ENCODE assay signal across 8 cellular contexts in genomic region chr11:19116315-19116970, GRCh38. TPM values are rescaled to one million over a fixed set of nuclear protein-coding genes. Genes with fewer than 3 reads are reported as not detected.
DNase-seq lines count a peak whose midpoint lies in the region; ATAC-seq, FAIRE-seq and TF ChIP-seq lines count a peak whose summit lies in the region.

No MANE protein-coding gene starts in this region.

- intact Hi-C loops in CD8-positive, alpha-beta T cell (cut with DNase I, micrococcal nuclease): loop anchor here (2.0 to 10.0 kb wide), 9 partner anchors 40 to 1729 kb away; partner anchors contain the start of genes E2F8 (in 1 of the 2), KCNJ11 (in 1 of the 2), NAV2 (in 1 of the 2) and PRMT3 (in 1 of the 2)

- CTCF ChIA-PET in CD8-positive, alpha-beta T cell (lab: Charles Lee): no interaction called here

- H3K9ac ChIP-seq in Loucy (ENCODE audit: low read depth, low read length, poor library complexity, severe bottlenecking) (peak overlapping the region; percentile 90), duodenal mucosa (ENCODE audit: low read depth in 1 of 2, low read length in 2 of 2) (peak overlapping the region; percentile 2 to 35)

- peak overlapping the region; percentile 84 for H3K4me3 ChIP-seq in CD8-positive, alpha-beta T cell (ENCODE audit: low read depth, low read length)
- H3K4me3 ChIP-seq in Loucy (ENCODE audit: low read length, poor library complexity, severe bottlenecking) (peak overlapping the region; percentile 91), duodenal mucosa (ENCODE audit: low read depth in 1 of 2, low read length in 2 of 2) (peak overlapping the region; percentile 75 to 83)

- peaks cover 11% of the 10 kb centered on the region for H3K36me3 Mint-ChIP-seq in CD8-positive, alpha-beta T cell
- H3K36me3 Mint-ChIP-seq in neural crest cell (ENCODE audit: low read depth): peaks cover 3% of the 10 kb centered on the region

- H3K4me1 Mint-ChIP-seq in CD8-positive, alpha-beta T cell (ENCODE audit: low read depth): peaks cover 45% of the 10 kb centered on the region
- peaks cover 28% of the 10 kb centered on the region for H3K4me1 Mint-ChIP-seq in neural crest cell

- peak overlapping the region; percentile 91 for H2AFZ ChIP-seq in Loucy (ENCODE audit: low read length)

- DNase-seq in CD8-positive, alpha-beta T cell: no peak
- DNase-seq in neural crest cell (ENCODE audit: low read depth, low spot score) (no peak), NCI-H1048 (lab: John Stamatoyannopoulos, UW) (no peak), RCC 7860 (ENCODE audit: low spot score) (no peak)
- no peak for DNase-seq in stimulated activated CD4-positive, alpha-beta T cell treated with anti-CD3 and anti-CD28 coated beads, Interleukin-2, amount 100 ng/mL, for 48 hours
- DNase-seq in stimulated activated naive CD4-positive, alpha-beta T cell treated with Interleukin-2 at 50 U/mL for 16 hours (lab: John Stamatoyannopoulos, UW): no peak

- no peaks in the 10 kb centered on the region for H3K27me3 ChIP-seq in CD8-positive, alpha-beta T cell (ENCODE audit: insufficient read depth, low read length)
- H3K27me3 ChIP-seq in Loucy (ENCODE audit: insufficient read depth, low read length, poor library complexity, severe bottlenecking) (no peaks in the 10 kb centered on the region), duodenal mucosa (ENCODE audit: control insufficient read depth in 1 of 2, insufficient read depth in 2 of 2, low read length in 2 of 2) (no peaks in the 10 kb centered on the region)

- no peak for TF ChIP-seq CTCF in CD8-positive, alpha-beta T cell (IDR thresholded peaks at IDR 0.05)
- no peak for TF ChIP-seq CTCF in Loucy (conservative IDR thresholded peaks at IDR 0.05; ENCODE audit: low read length)
- TF ChIP-seq CTCF in neural crest cell (conservative IDR thresholded peaks at IDR 0.05): no peak

- ATAC-seq in CD8-positive, alpha-beta T cell: no peak

- no peaks in the 10 kb centered on the region for H3K9me3 ChIP-seq in CD8-positive, alpha-beta T cell (ENCODE audit: low read length)
- H3K9me3 ChIP-seq in Loucy (ENCODE audit: insufficient read depth, low read depth, low read length) (no peaks in the 10 kb centered on the region), duodenal mucosa (ENCODE audit: control insufficient read depth in 1 of 2, low read length in 2 of 2) (no peaks in the 10 kb centered on the region)

- H3K4me3 Mint-ChIP-seq in CD8-positive, alpha-beta T cell: peak overlapping the region; percentile 93
- H3K4me3 Mint-ChIP-seq in neural crest cell: peak overlapping the region; percentile 94

- H3K27me3 Mint-ChIP-seq in CD8-positive, alpha-beta T cell (ENCODE audit: low read depth): no peaks in the 10 kb centered on the region
- H3K27me3 Mint-ChIP-seq in neural crest cell (ENCODE audit: low read depth): peaks cover 25% of the 10 kb centered on the region

- H3K36me3 ChIP-seq in CD8-positive, alpha-beta T cell (ENCODE audit: insufficient read depth, low read length): no peaks in the 10 kb centered on the region
- H3K36me3 ChIP-seq in Loucy (ENCODE audit: insufficient read depth, low read length) (no peaks in the 10 kb centered on the region), duodenal mucosa (ENCODE audit: control insufficient read depth in 1 of 2, insufficient read depth in 2 of 2, low read length in 2 of 2) (no peaks in the 10 kb centered on the region)

- no peak for FAIRE-seq in RCC 7860 (lab: Jason Lieb, UNC)

- H3K27ac Mint-ChIP-seq in CD8-positive, alpha-beta T cell: peak overlapping the region; percentile 87
- H3K27ac Mint-ChIP-seq in neural crest cell (ENCODE audit: unreplicated experiment): no peak overlapping the region

- H3K9me2 ChIP-seq in Loucy (replicated peaks; ENCODE audit: low read depth, low read length): no peaks in the 10 kb centered on the region

- peaks cover 44% of the 10 kb centered on the region for H3K79me2 ChIP-seq in Loucy (ENCODE audit: insufficient read depth, low read length)

- peaks cover 37% of the 10 kb centered on the region for H4K20me1 ChIP-seq in Loucy (ENCODE audit: insufficient read depth, low read length, poor library complexity, severe bottlenecking)

- H3K9me3 Mint-ChIP-seq in CD8-positive, alpha-beta T cell: no peaks in the 10 kb centered on the region
- no peaks in the 10 kb centered on the region for H3K9me3 Mint-ChIP-seq in neural crest cell

- H3K4me1 ChIP-seq in CD8-positive, alpha-beta T cell (ENCODE audit: insufficient read depth, low read length): peaks cover 26% of the 10 kb centered on the region
- H3K4me1 ChIP-seq in Loucy (ENCODE audit: insufficient read depth, low read length, poor library complexity, severe bottlenecking): peaks cover 45% of the 10 kb centered on the region
- H3K4me1 ChIP-seq in duodenal mucosa (ENCODE audit: control insufficient read depth in 1 of 2, insufficient read depth in 2 of 2, low read length in 2 of 2): peaks cover 10 to 19% of the 10 kb centered on the region in 2 donors

- peaks cover 6% of the 10 kb centered on the region; the same call in 1 of the 2 replicates for H3F3A ChIP-seq in Loucy (ENCODE audit: low read depth)

- peak overlapping the region; percentile 85 for H3K4me2 ChIP-seq in Loucy (ENCODE audit: low read depth, low read length, poor library complexity, severe bottlenecking)

- H3K27ac ChIP-seq in CD8-positive, alpha-beta T cell (ENCODE audit: low read depth, low read length): no peak overlapping the region
- H3K27ac ChIP-seq in duodenal mucosa (ENCODE audit: low read depth, low read length): no peak overlapping the region

- POLR2A ChIA-PET in CD8-positive, alpha-beta T cell (lab: Charles Lee): interaction anchor here (0.9 kb wide), 1 partner anchor 26 kb away, joined by 5 read pairs; no protein-coding TSS in a partner anchor

RNA-seq across cellular contexts. Expression of gene ZDHHC13, which starts 0.5 kb away (rescaled TPM):
- total RNA-seq in CD8-positive, alpha-beta T cell: 1 to 10 TPM; 3.1 to 3.5 TPM
- total RNA-seq in neural crest cell: 18.5 and 19.8 TPM in 2 replicates

RNA-seq across cellular contexts. Expression of gene MRGPRX2, which starts 55.9 kb away (rescaled TPM):
- not detected for total RNA-seq in CD8-positive, alpha-beta T cell
- not detected in 2 replicates for total RNA-seq in neural crest cell
